ENCODE assay signal across 8 cellular contexts in genomic region chr1:179229214-179230140, GRCh38. TPM values are rescaled to one million over a fixed set of nuclear protein-coding genes. Genes with fewer than 3 reads are reported as not detected.
DNase-seq lines count a peak whose midpoint lies in the region; ATAC-seq and TF ChIP-seq lines count a peak whose summit lies in the region.

TSS of gene ABL2 (minus strand) at chr1:179229677. CDS start at chr1:179229397, 280 bp downstream.

- H3K9me3 Mint-ChIP-seq in IgD-negative memory B cell, result no peaks in the 10 kb centered on the region

- H3K27me3 ChIP-seq in adipocyte (replicated peaks; ENCODE audit: control insufficient read depth, insufficient read depth, low read length), result no peaks in the 10 kb centered on the region
- H3K27me3 ChIP-seq in rectal smooth muscle tissue (ENCODE audit: control insufficient read depth, insufficient read depth, low read length), result no peaks in the 10 kb centered on the region

- ATAC-seq in GM21423 (IDR thresholded peaks at IDR 0.05; ENCODE audit: unreplicated experiment), result peak; percentile 52
- ATAC-seq in SK-N-SH treated with all-trans-retinoic acid at 6 μM for 48 hours, result peak; percentile 73
- ATAC-seq in left cardiac atrium, result peak; percentile 90

- H3K36me3 ChIP-seq in adipocyte (ENCODE audit: control insufficient read depth, insufficient read depth, low read length, severe bottlenecking) (no peaks in the 10 kb centered on the region), rectal smooth muscle tissue (ENCODE audit: control insufficient read depth, insufficient read depth, low read length) (no peaks in the 10 kb centered on the region)

- H3K4me3 Mint-ChIP-seq in IgD-negative memory B cell, result peak within 1 kb of the TSS; percentile 86 to 97 (median 92)

- peaks cover 13 to 29% (median 25%) of the 10 kb centered on the region in 3 donors for H3K4me1 Mint-ChIP-seq in IgD-negative memory B cell

- peak within 1 kb of the TSS; percentile 75 for H3K27ac ChIP-seq in rectal smooth muscle tissue (ENCODE audit: low read depth, low read length)

- DNase-seq in Caki2 (ENCODE audit: low read depth) (peak; percentile 48), adipocyte (ENCODE audit: low read depth) (peak; percentile 77), left cardiac atrium (peak; percentile 47), KG1 (lab: John Stamatoyannopoulos, UW) (no peak)

- H3K27me3 Mint-ChIP-seq in IgD-negative memory B cell, result no peaks in the 10 kb centered on the region

- peak within 1 kb of the TSS; percentile 53 to 92 (median 61) for H3K27ac Mint-ChIP-seq in IgD-negative memory B cell

- intact Hi-C loops in left cardiac atrium (cut with DNase I), result loop anchor here in 1 of 2 donors (10.0 kb wide), 1 partner anchor 55 kb away; no protein-coding TSS in a partner anchor

- H3K9me3 ChIP-seq in adipocyte (ENCODE audit: control insufficient read depth, low read length), result no peaks in the 10 kb centered on the region

- H3K9ac ChIP-seq in adipocyte (ENCODE audit: low read length) (peak within 1 kb of the TSS; percentile 89), rectal smooth muscle tissue (ENCODE audit: low read length) (peak within 1 kb of the TSS; percentile 62)

- no peaks in the 10 kb centered on the region for H3K36me3 Mint-ChIP-seq in IgD-negative memory B cell

- peaks cover 8% of the 10 kb centered on the region for H3K4me1 ChIP-seq in adipocyte (ENCODE audit: control insufficient read depth, insufficient read depth, low read length)
- H3K4me1 ChIP-seq in rectal smooth muscle tissue (ENCODE audit: control insufficient read depth, insufficient read depth, low read length), result peaks cover 6% of the 10 kb centered on the region

- H3K4me3 ChIP-seq in adipocyte (ENCODE audit: low read length) (peak within 1 kb of the TSS; percentile 94), rectal smooth muscle tissue (ENCODE audit: low read length) (peak within 1 kb of the TSS; percentile 89)

- in situ Hi-C loops in Caki2 (cut with HindIII; ENCODE audit: low pct_unique_long_range_greater_than_20kb, low sequenced_read_pairs), result no loop called here

TF ChIP-seq in SK-N-SH treated with all-trans-retinoic acid at 6 μM for 48 hours, 23 proteins besides CTCF, POLR2A, EP300 and RAD21:
- TF ChIP-seq, protein P1, sequence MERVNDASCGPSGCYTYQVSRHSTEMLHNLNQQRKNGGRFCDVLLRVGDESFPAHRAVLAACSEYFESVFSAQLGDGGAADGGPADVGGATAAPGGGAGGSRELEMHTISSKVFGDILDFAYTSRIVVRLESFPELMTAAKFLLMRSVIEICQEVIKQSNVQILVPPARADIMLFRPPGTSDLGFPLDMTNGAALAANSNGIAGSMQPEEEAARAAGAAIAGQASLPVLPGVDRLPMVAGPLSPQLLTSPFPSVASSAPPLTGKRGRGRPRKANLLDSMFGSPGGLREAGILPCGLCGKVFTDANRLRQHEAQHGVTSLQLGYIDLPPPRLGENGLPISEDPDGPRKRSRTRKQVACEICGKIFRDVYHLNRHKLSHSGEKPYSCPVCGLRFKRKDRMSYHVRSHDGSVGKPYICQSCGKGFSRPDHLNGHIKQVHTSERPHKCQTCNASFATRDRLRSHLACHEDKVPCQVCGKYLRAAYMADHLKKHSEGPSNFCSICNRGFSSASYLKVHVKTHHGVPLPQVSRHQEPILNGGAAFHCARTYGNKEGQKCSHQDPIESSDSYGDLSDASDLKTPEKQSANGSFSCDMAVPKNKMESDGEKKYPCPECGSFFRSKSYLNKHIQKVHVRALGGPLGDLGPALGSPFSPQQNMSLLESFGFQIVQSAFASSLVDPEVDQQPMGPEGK (CRISPR knock-in tag; IDR thresholded peaks at IDR 0.05; ENCODE audit: borderline replicate concordance), result no peak
- no peak for TF ChIP-seq TOX (CRISPR knock-in tag; IDR thresholded peaks at IDR 0.05; ENCODE audit: borderline replicate concordance)
- TF ChIP-seq POU6F1 (CRISPR knock-in tag; IDR thresholded peaks at IDR 0.05; ENCODE audit: borderline replicate concordance, low read depth), result no peak
- no peak for TF ChIP-seq BACH2 (CRISPR knock-in tag; IDR thresholded peaks at IDR 0.05; ENCODE audit: borderline replicate concordance)
- no peak for TF ChIP-seq ZC3H10 (CRISPR knock-in tag; IDR thresholded peaks at IDR 0.05)
- no peak for TF ChIP-seq GLIS3 (CRISPR knock-in tag; IDR thresholded peaks at IDR 0.05)
- TF ChIP-seq ZFP3 (CRISPR knock-in tag; IDR thresholded peaks at IDR 0.05), result no peak
- no peak for TF ChIP-seq ESRRG (CRISPR knock-in tag; IDR thresholded peaks at IDR 0.05)
- TF ChIP-seq CSRNP3 (CRISPR knock-in tag; IDR thresholded peaks at IDR 0.05), result no peak
- no peak for TF ChIP-seq ZNF8 (CRISPR knock-in tag; IDR thresholded peaks at IDR 0.05)
- no peak for TF ChIP-seq ARNTL (CRISPR knock-in tag; IDR thresholded peaks at IDR 0.05; ENCODE audit: borderline replicate concordance, low read depth)

RNA-seq across cellular contexts. Expression of gene ABL2, which starts in this region (rescaled TPM):
- total RNA-seq in Caki2 (2014; rRNA removed; shearing (Covaris generic); ENCODE audit: low replicate concordance), result 7.1 and 9.4 TPM in 2 replicates
- 1.3 TPM for polyA plus RNA-seq in IgD-negative memory B cell
- total RNA-seq in left cardiac atrium, result 10 to 100 TPM; 10.7 to 13.9 TPM
